21 cellular contexts compared by ENCODE assay signal in the genomic region with DNA sequence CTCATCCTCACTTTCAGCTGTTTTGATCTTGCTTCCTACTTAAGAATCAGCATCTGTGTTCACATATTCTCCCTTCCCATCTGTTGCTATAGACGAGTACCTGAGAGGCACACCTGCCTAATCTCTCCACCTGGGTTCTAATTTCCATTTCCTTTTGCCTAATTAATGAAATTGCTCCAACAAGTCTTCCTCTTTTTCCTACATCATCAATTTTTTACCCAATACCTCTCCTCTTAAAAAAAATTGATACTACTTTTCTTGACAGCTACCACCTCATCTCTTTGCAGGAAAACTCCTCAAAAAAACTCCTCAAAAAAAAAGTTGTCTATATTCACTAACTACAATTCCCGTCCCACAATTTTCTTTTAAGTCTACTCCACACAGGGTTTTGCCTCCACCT.
DNase-seq lines count a peak whose midpoint lies in the region; ATAC-seq, FAIRE-seq and TF ChIP-seq lines count a peak whose summit lies in the region.
"Had no signal": no experiment of that assay in that cellular context is flagged by ENCODE, and none has a peak within 500 bp of the region (broad histone marks: within the 10 kb centered on the region; RNA-seq: fewer than 3 reads in every experiment).

No MANE protein-coding gene starts in this region.

- H3K4me1 ChIP-seq in HepG2 (ENCODE audit: insufficient read depth, low read length) (no peaks in the 10 kb centered on the region), right lobe of liver (no peaks in the 10 kb centered on the region), IMR-90 (ENCODE audit: control insufficient read depth, insufficient read depth, low read length) (no peaks in the 10 kb centered on the region), H1 (replicated peaks in 1 of 4; ENCODE audit: control insufficient read depth in 3 of 4, insufficient read depth in 4 of 4, low read length in 3 of 4) (peaks cover 0 to 3% (median 0%) of the 10 kb centered on the region in 4 experiments; a peak in 1 of 7 replicates)
- H3K4me1 ChIP-seq: BE2C had no signal

- FAIRE-seq in HepG2 (lab: Jason Lieb, UNC) (no peak), H1 (lab: Jason Lieb, UNC) (no peak)
- FAIRE-seq: A204.1, G401.6 had no signal

- H4K91ac ChIP-seq in IMR-90 (ENCODE audit: insufficient read depth, low read depth, low read length) (no peak overlapping the region), H1 (replicated peaks; ENCODE audit: insufficient read length, low read length) (no peak overlapping the region)

- H2AFZ ChIP-seq in HepG2 (ENCODE audit: low read length) (no peak overlapping the region), IMR-90 (replicated peaks; ENCODE audit: low read length, poor library complexity) (no peak overlapping the region), H1 (ENCODE audit: low read length) (no peak overlapping the region)
- H2AFZ ChIP-seq: GM23248 had no signal

- 92% methylated on average over 2 of the region's 2 CpGs for WGBS in HepG2 (ENCODE audit: low lambda C conversion rate)
- 79% methylated on average over 2 of the region's 2 CpGs for WGBS in right lobe of liver (ENCODE audit: insufficient coverage, low coverage, low lambda C conversion rate, missing lambda C conversion rate)
- 89 to 100% methylated on average over 1 to 2 of the region's 2 CpGs for WGBS in IMR-90 (ENCODE audit: extremely low coverage in 2 of 2, insufficient read length in 1 of 2), 2 experiments
- WGBS in H1 (ENCODE audit: extremely low coverage in 1 of 2, insufficient coverage in 1 of 2, insufficient read length in 1 of 2, insufficient replicate concordance in 2 of 2, low coverage in 1 of 2, low lambda C conversion rate in 2 of 2, missing lambda C conversion rate in 1 of 2), 2 experiments: 92 to 100% methylated on average over 1 to 2 of the region's 2 CpGs

- dilution Hi-C loops in IMR-90 (cut with HindIII; ENCODE audit: low sequenced_read_pairs, unreplicated experiment): no loop called here

- no peak overlapping the region for H2AK9ac ChIP-seq in IMR-90 (replicated peaks; ENCODE audit: low read depth, low read length, poor library complexity)

- intact Hi-C loops in HepG2 (cut with micrococcal nuclease; ENCODE audit: unreplicated experiment) (no loop called here), right lobe of liver (cut with DNase I) (no loop called here), IMR-90 (cut with micrococcal nuclease) (no loop called here)

- no peak overlapping the region for H2BK12ac ChIP-seq in H1 (ENCODE audit: low read depth, low read length)

- no peak overlapping the region for H4K5ac ChIP-seq in IMR-90 (ENCODE audit: low read depth, low read length)
- H4K5ac ChIP-seq in H1 (ENCODE audit: insufficient read length, low read depth, low read length): no peak overlapping the region

- H4K8ac ChIP-seq in IMR-90 (ENCODE audit: low read depth in 2 of 2, low read length in 2 of 2) (no peak overlapping the region), H1 (ENCODE audit: extremely low read depth, insufficient read depth, low read length) (no peak overlapping the region)

- no peaks in the 10 kb centered on the region for H3K4me1 Mint-ChIP-seq in nephron progenitor cell

- no peaks in the 10 kb centered on the region for H3K27me3 ChIP-seq in HepG2 (ENCODE audit: control insufficient read depth in 1 of 2, insufficient read depth in 2 of 2, low read length in 2 of 2)
- H3K27me3 ChIP-seq in right lobe of liver: no peaks in the 10 kb centered on the region
- H3K27me3 ChIP-seq in IMR-90 (ENCODE audit: control insufficient read depth, insufficient read depth, low read length): no peaks in the 10 kb centered on the region
- no peaks in the 10 kb centered on the region for H3K27me3 ChIP-seq in H1 (replicated peaks in 1 of 4; ENCODE audit: control insufficient read depth in 3 of 4, extremely low read depth in 1 of 4, insufficient read depth in 3 of 4, low read length in 3 of 4)
- H3K27me3 ChIP-seq: BE2C had no signal

- H3K23me2 ChIP-seq in H1 (ENCODE audit: low read depth, low read length): peaks cover 2% of the 10 kb centered on the region; the same call in 1 of the 2 replicates

- H3K4me3 ChIP-seq in HepG2 (replicated peaks in 1 of 3; ENCODE audit: insufficient read depth in 1 of 3, low read depth in 2 of 3, low read length in 3 of 3) (no peak overlapping the region), right lobe of liver (no peak overlapping the region), IMR-90 (ENCODE audit: insufficient read depth, low read depth, low read length) (no peak overlapping the region), H1 (ENCODE audit: extremely low read depth in 1 of 4, insufficient read depth in 2 of 4, low read depth in 3 of 4, low read length in 4 of 4) (no peak overlapping the region)
- H3K4me3 ChIP-seq: GM23248 had no signal

- H3K36me3 ChIP-seq in HepG2 (replicated peaks in 1 of 2; ENCODE audit: control insufficient read depth in 1 of 2, insufficient read depth in 2 of 2, low read length in 2 of 2) (no peaks in the 10 kb centered on the region), right lobe of liver (no peaks in the 10 kb centered on the region), IMR-90 (ENCODE audit: control insufficient read depth, insufficient read depth, low read length) (no peaks in the 10 kb centered on the region), H1 (ENCODE audit: control insufficient read depth in 2 of 4, insufficient read depth in 4 of 4, low read length in 3 of 4) (peaks cover 0 to 4% (median 0%) of the 10 kb centered on the region in 4 experiments; a peak in 1 of 8 replicates)
- H3K36me3 ChIP-seq: BE2C had no signal

- no peaks in the 10 kb centered on the region for H3K9me3 ChIP-seq in HepG2 (ENCODE audit: low read length)
- no peaks in the 10 kb centered on the region for H3K9me3 ChIP-seq in right lobe of liver
- no peaks in the 10 kb centered on the region for H3K9me3 ChIP-seq in IMR-90 (ENCODE audit: control insufficient read depth, insufficient read depth, low read length)
- no peaks in the 10 kb centered on the region for H3K9me3 ChIP-seq in H1 (ENCODE audit: insufficient read depth in 2 of 2, low read depth in 1 of 2, low read length in 1 of 2)
- H3K9me3 ChIP-seq: BE2C had no signal

- peaks cover 18% of the 10 kb centered on the region for H3K36me3 Mint-ChIP-seq in nephron progenitor cell (ENCODE audit: low read depth)

- H3K79me1 ChIP-seq in IMR-90 (ENCODE audit: low read depth in 1 of 2, low read length in 2 of 2) (no peaks in the 10 kb centered on the region; a peak in 1 of 4 replicates), H1 (ENCODE audit: low read depth, low read length) (no peaks in the 10 kb centered on the region)

- H2BK15ac ChIP-seq in IMR-90 (ENCODE audit: low read depth, low read length): no peak overlapping the region
- H2BK15ac ChIP-seq in H1 (ENCODE audit: low read length): no peak overlapping the region

- H3K4ac ChIP-seq in IMR-90 (ENCODE audit: low read depth, low read length) (no peak overlapping the region), H1 (replicated peaks; ENCODE audit: insufficient read length, low read depth, low read length) (no peak overlapping the region)

- ATAC-seq in HepG2 (no peak), right lobe of liver (no peak), IMR-90 (ENCODE audit: low read depth) (no peak)
- ATAC-seq: CD8-positive, alpha-beta T cell; HCT116 had no signal

- H2BK5ac ChIP-seq in IMR-90 (ENCODE audit: low read depth, low read length, poor library complexity, severe bottlenecking) (no peak overlapping the region), H1 (ENCODE audit: low read depth, low read length) (no peak overlapping the region)

- no peak overlapping the region for H3K4me3 Mint-ChIP-seq in nephron progenitor cell
- H3K4me3 Mint-ChIP-seq: CD4-positive, CD25-positive, alpha-beta regulatory T cell; CD8-positive, alpha-beta T cell; H9 had no signal

- CTCF ChIA-PET in HepG2 (lab: Yijun Ruan, JAX; ENCODE audit: low intra/inter-chr PET ratio, low total read pairs): no interaction called here
- CTCF ChIA-PET in IMR-90 (lab: Yijun Ruan, JAX): no interaction called here
- CTCF ChIA-PET in H1 (lab: Charles Lee; ENCODE audit: partially characterized antibody): no interaction called here

- H3K27ac ChIP-seq in HepG2 (ENCODE audit: extremely low read length, insufficient read depth, low read length) (no peak overlapping the region), right lobe of liver (no peak overlapping the region), IMR-90 (ENCODE audit: insufficient read depth, low read length) (no peak overlapping the region), H1 (ENCODE audit: low read depth, low read length) (no peak overlapping the region)
- H3K27ac ChIP-seq: 22Rv1, C4-2B, GM23248 had no signal

- TF ChIP-seq POLR2A in HepG2 (IDR thresholded peaks at IDR 0.05; ENCODE audit: insufficient read depth in 1 of 2, low read depth in 2 of 2, low read length in 2 of 2) (no peak), right lobe of liver (IDR thresholded peaks at IDR 0.05) (no peak), IMR-90 (IDR thresholded peaks at IDR 0.05; ENCODE audit: low read depth, low read length) (no peak), H1 (IDR thresholded peaks at IDR 0.05; ENCODE audit: control extremely low read depth in 1 of 2, low read depth in 2 of 2, low read length in 2 of 2) (no peak)

- H3K9me3 Mint-ChIP-seq in nephron progenitor cell: no peaks in the 10 kb centered on the region
- H3K9me3 Mint-ChIP-seq: CD4-positive, CD25-positive, alpha-beta regulatory T cell; CD8-positive, alpha-beta T cell; H9 had no signal

- no peaks in the 10 kb centered on the region for H4K20me1 ChIP-seq in HepG2 (ENCODE audit: insufficient read depth, low read length)
- no peaks in the 10 kb centered on the region for H4K20me1 ChIP-seq in IMR-90 (ENCODE audit: insufficient read depth, low read length)
- H4K20me1 ChIP-seq in H1 (replicated peaks in 1 of 2; ENCODE audit: control insufficient read depth in 1 of 2, insufficient read depth in 2 of 2, low read length in 2 of 2): no peaks in the 10 kb centered on the region

- POLR2A ChIA-PET in HepG2 (lab: Yijun Ruan, JAX): no interaction called here
- POLR2A ChIA-PET in IMR-90 (lab: Charles Lee; ENCODE audit: unreplicated experiment): no interaction called here
- POLR2A ChIA-PET in H1 (lab: Charles Lee; ENCODE audit: partially characterized antibody): no interaction called here

- H3K27me3 Mint-ChIP-seq in nephron progenitor cell (ENCODE audit: low read depth, poor library complexity): peaks cover 3% of the 10 kb centered on the region
- H3K27me3 Mint-ChIP-seq: CD4-positive, CD25-positive, alpha-beta regulatory T cell had no signal

- DNase-seq in HepG2 (ENCODE audit: low spot score): no peak
- DNase-seq in right lobe of liver: no peak
- no peak for DNase-seq in IMR-90
- peak; percentile 84 for DNase-seq in NCI-H2171 treated with DMSO at 0.1 percent for 48 hours (lab: John Stamatoyannopoulos, UW)
- no peak for DNase-seq in H1 (ENCODE audit: low read depth in 1 of 2, low spot score in 2 of 2)
- DNase-seq in midbrain (lab: John Stamatoyannopoulos, UW): no peak
- no peak for DNase-seq in nephron progenitor cell
- no peak for DNase-seq in NCI-H510A (lab: John Stamatoyannopoulos, UW)
- DNase-seq: ACHN; BE2C; CD4-positive, CD25-positive, alpha-beta regulatory T cell; CD8-positive, alpha-beta T cell; DMS153; DND-41; GM23248; H9 had no signal

- no peak overlapping the region for H2BK20ac ChIP-seq in IMR-90 (ENCODE audit: low read depth, low read length)
- H2BK20ac ChIP-seq in H1 (ENCODE audit: low read length): 0 out of 2 replicates have a peak overlapping the region, but pooled peaks have one; percentile 36

- H3K56ac ChIP-seq in IMR-90 (ENCODE audit: extremely low read depth, insufficient read depth, low read length) (no peak overlapping the region), H1 (replicated peaks; ENCODE audit: insufficient read length, low read depth, low read length) (no peak overlapping the region)

- in situ Hi-C loops in HepG2 (cut with HindIII; ENCODE audit: extremely low pct_ligation_motif_present, low pct_unique_long_range_greater_than_20kb) (no loop called here), IMR-90 (cut with MboI; ENCODE audit: low sequenced_read_pairs) (no loop called here)

- no peak for TF ChIP-seq RAD21 in HepG2 (CRISPR knock-in tag; IDR thresholded peaks at IDR 0.05)
- no peak for TF ChIP-seq RAD21 in IMR-90 (IDR thresholded peaks at IDR 0.05; ENCODE audit: low read length)
- TF ChIP-seq RAD21 in H1 (IDR thresholded peaks at IDR 0.05 in 1 of 2, conservative IDR thresholded peaks at IDR 0.05 in 1 of 2; ENCODE audit: low read depth in 2 of 2, low read length in 2 of 2): no peak

- no peak overlapping the region for H2AK5ac ChIP-seq in IMR-90 (ENCODE audit: low read depth, low read length)
- H2AK5ac ChIP-seq in H1 (ENCODE audit: low read depth, low read length): peak overlapping the region; percentile 75; the same call in 1 of the 2 replicates

- H3K79me2 ChIP-seq in HepG2 (ENCODE audit: insufficient read depth, low read length) (no peaks in the 10 kb centered on the region), H1 (ENCODE audit: control insufficient read depth in 1 of 2, insufficient read depth in 2 of 2, low read length in 2 of 2) (no peaks in the 10 kb centered on the region)

- no peak overlapping the region for H3K9ac ChIP-seq in HepG2 (ENCODE audit: insufficient read depth, low read depth, low read length)
- no peak overlapping the region for H3K9ac ChIP-seq in IMR-90 (ENCODE audit: low read depth, low read length)
- no peak overlapping the region for H3K9ac ChIP-seq in H1 (replicated peaks in 1 of 4; ENCODE audit: extremely low read depth in 1 of 4, low read depth in 3 of 4, low read length in 3 of 4)
- H3K9ac ChIP-seq: GM23248 had no signal

- no peaks in the 10 kb centered on the region for H3K9me1 ChIP-seq in IMR-90 (ENCODE audit: insufficient read depth, low read length)

- BruUV-seq in HepG2 (replicated peaks; lab: Mats Ljungman, UMichigan) (no TSS peak), IMR-90 (replicated peaks; lab: Mats Ljungman, UMichigan) (no TSS peak)

- H3K14ac ChIP-seq in IMR-90 (replicated peaks; ENCODE audit: low read depth, low read length): no peak overlapping the region
- H3K14ac ChIP-seq in H1 (ENCODE audit: insufficient read length): no peak overlapping the region

- H3K23ac ChIP-seq in IMR-90 (ENCODE audit: low read depth, low read length): no peak overlapping the region
- no peak overlapping the region for H3K23ac ChIP-seq in H1 (ENCODE audit: insufficient read length)

- H3K4me2 ChIP-seq in HepG2 (ENCODE audit: low read depth, low read length) (no peak overlapping the region), IMR-90 (ENCODE audit: low read depth, low read length) (no peak overlapping the region), H1 (ENCODE audit: insufficient read depth in 1 of 2, low read depth in 2 of 2, low read length in 2 of 2) (no peak overlapping the region)

- H2BK120ac ChIP-seq in IMR-90 (ENCODE audit: low read depth, low read length) (no peak overlapping the region), H1 (replicated peaks; ENCODE audit: low read depth, low read length) (no peak overlapping the region)

- no peak overlapping the region for H3K18ac ChIP-seq in IMR-90 (ENCODE audit: low read depth, low read length)
- H3K18ac ChIP-seq in H1 (ENCODE audit: extremely low read depth, low read length): no peak overlapping the region

- H3K27ac Mint-ChIP-seq in nephron progenitor cell: no peak overlapping the region
- H3K27ac Mint-ChIP-seq: CD4-positive, CD25-positive, alpha-beta regulatory T cell; CD8-positive, alpha-beta T cell; H9 had no signal

- TF ChIP-seq CTCF in HepG2 (CRISPR knock-in tag; IDR thresholded peaks at IDR 0.05) (no peak), right lobe of liver (IDR thresholded peaks at IDR 0.05) (no peak), IMR-90 (conservative IDR thresholded peaks at IDR 0.05; ENCODE audit: low read depth, low read length) (no peak), H1 (IDR thresholded peaks at IDR 0.05; ENCODE audit: control extremely low read depth in 1 of 3, insufficient read depth in 1 of 3, low read depth in 1 of 3, low read length in 3 of 3) (no peak), nephron progenitor cell (IDR thresholded peaks at IDR 0.05) (no peak)

- TF ChIP-seq EP300 in HepG2 (IDR thresholded peaks at IDR 0.05; ENCODE audit: low read depth in 2 of 2, low read length in 2 of 2) (no peak), HepG2 (CRISPR knock-in tag; IDR thresholded peaks at IDR 0.05; ENCODE audit: borderline replicate concordance) (no peak), H1 (IDR thresholded peaks at IDR 0.05; ENCODE audit: borderline replicate concordance in 1 of 2, low read depth in 2 of 2, low read length in 2 of 2) (no peak)
